17 cellular contexts compared by ENCODE assay signal in the genomic region with DNA sequence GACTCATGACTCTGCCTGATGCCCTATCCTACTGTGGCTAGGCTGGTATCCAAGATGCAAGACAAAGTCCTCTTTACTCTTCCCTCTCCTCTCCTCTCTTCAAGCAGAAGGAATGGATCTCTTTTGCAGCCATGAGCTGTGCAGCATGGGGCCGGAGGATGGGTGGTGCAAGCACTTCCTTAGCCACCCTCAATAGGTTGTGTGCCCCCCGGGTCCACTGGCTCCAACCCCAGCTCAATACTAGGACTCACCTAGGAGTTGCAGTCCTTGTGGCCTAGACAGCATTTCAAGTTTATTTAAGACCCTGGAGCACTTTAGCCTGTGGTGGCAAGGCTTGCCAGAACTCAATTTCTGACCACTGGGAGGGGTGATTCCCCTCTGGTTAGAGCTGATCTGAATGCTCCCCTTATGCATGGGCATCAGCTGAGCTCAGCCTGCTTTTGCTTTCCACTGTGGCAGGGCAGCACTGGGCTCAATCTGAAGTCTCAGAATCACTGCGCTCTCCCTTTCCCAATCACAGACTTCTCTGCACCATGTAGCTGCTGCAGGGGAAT. TPM values are rescaled to one million over a fixed set of nuclear protein-coding genes. Genes with fewer than 3 reads are reported as not detected.
A peak's percentile ranks its signal among the peaks of the same experiment; 100 is the strongest.
DNase-seq lines count a peak whose midpoint lies in the region; ATAC-seq and TF ChIP-seq lines count a peak whose summit lies in the region.
"Had no signal": no experiment of that assay in that cellular context is flagged by ENCODE, and none has a peak within 500 bp of the region (broad histone marks: within the 10 kb centered on the region; RNA-seq: fewer than 3 reads in every experiment).

No MANE protein-coding gene starts in this region.

- H3K27me3 Mint-ChIP-seq in activated T-cell treated with anti-CD3 and anti-CD28 coated beads, Interleukin-2, amount 50 U/mL, for 24 hours: no peaks in the 10 kb centered on the region
- H3K27me3 Mint-ChIP-seq in activated T-cell treated with anti-CD3 and anti-CD28 coated beads, Interleukin-2, amount 50 U/mL, for 72 hours (ENCODE audit: low read depth): no peaks in the 10 kb centered on the region

- H3K27ac ChIP-seq in suprapubic skin: no peak overlapping the region
- H3K27ac ChIP-seq: A549, PC-9 had no signal

- no peak for TF ChIP-seq POLR2A in suprapubic skin (IDR thresholded peaks at IDR 0.05)

- H3K9me3 ChIP-seq in suprapubic skin: no peaks in the 10 kb centered on the region
- H3K9me3 ChIP-seq: A549, MG63 had no signal

- no peaks in the 10 kb centered on the region for H3K36me3 ChIP-seq in H7 (replicated peaks; ENCODE audit: control insufficient read depth, insufficient read depth, low read length)
- H3K36me3 ChIP-seq in suprapubic skin: no peaks in the 10 kb centered on the region
- H3K36me3 ChIP-seq: MG63 had no signal

- DNase-seq in activated T-cell treated with anti-CD3 and anti-CD28 coated beads, Interleukin-2, amount 50 U/mL, for 24 hours: peak; percentile 22
- DNase-seq in activated T-cell treated with anti-CD3 and anti-CD28 coated beads, Interleukin-2, amount 50 U/mL, for 72 hours: no peak
- DNase-seq in H7 (peak; percentile 21), left lobe of liver (ENCODE audit: low spot score) (peak; percentile 19), suprapubic skin (ENCODE audit: low spot score in 2 of 2) (peak; percentile 31 to 49), NCI-H2227 (lab: John Stamatoyannopoulos, UW; ENCODE audit: unreplicated experiment) (no peak), NCI-H2107 (lab: John Stamatoyannopoulos, UW) (no peak)
- DNase-seq: AML-193, Calu3, DMS79 treated with DMSO at 0.1 percent for 48 hours, GOT3, MG63, NCI-H1092 treated with DMSO at 0.1 percent for 48 hours, NCI-H1694, NCI-H748 treated with DMSO at 0.1 percent for 48 hours, PC-9 had no signal

- no peak overlapping the region for H3K4me3 ChIP-seq in H7 (ENCODE audit: insufficient read depth, low read depth, low read length)
- no peak overlapping the region for H3K4me3 ChIP-seq in suprapubic skin
- H3K4me3 ChIP-seq: A549, MG63, PC-9 had no signal

- H3K27ac Mint-ChIP-seq in activated T-cell treated with anti-CD3 and anti-CD28 coated beads, Interleukin-2, amount 50 U/mL, for 24 hours: no peak overlapping the region
- no peak overlapping the region for H3K27ac Mint-ChIP-seq in activated T-cell treated with anti-CD3 and anti-CD28 coated beads, Interleukin-2, amount 50 U/mL, for 72 hours

- no peak for TF ChIP-seq CTCF in suprapubic skin (IDR thresholded peaks at IDR 0.05)

- TF ChIP-seq EP300 in suprapubic skin (IDR thresholded peaks at IDR 0.05): no peak

- peaks cover 3% of the 10 kb centered on the region for H3K4me1 Mint-ChIP-seq in activated T-cell treated with anti-CD3 and anti-CD28 coated beads, Interleukin-2, amount 50 U/mL, for 24 hours (ENCODE audit: low read depth)
- no peaks in the 10 kb centered on the region for H3K4me1 Mint-ChIP-seq in activated T-cell treated with anti-CD3 and anti-CD28 coated beads, Interleukin-2, amount 50 U/mL, for 72 hours (ENCODE audit: low read depth)

- no peak overlapping the region for H3K4me3 Mint-ChIP-seq in activated T-cell treated with anti-CD3 and anti-CD28 coated beads, Interleukin-2, amount 50 U/mL, for 24 hours
- no peak overlapping the region for H3K4me3 Mint-ChIP-seq in activated T-cell treated with anti-CD3 and anti-CD28 coated beads, Interleukin-2, amount 50 U/mL, for 72 hours

- H3K9me3 Mint-ChIP-seq in activated T-cell treated with anti-CD3 and anti-CD28 coated beads, Interleukin-2, amount 50 U/mL, for 24 hours: no peaks in the 10 kb centered on the region
- no peaks in the 10 kb centered on the region for H3K9me3 Mint-ChIP-seq in activated T-cell treated with anti-CD3 and anti-CD28 coated beads, Interleukin-2, amount 50 U/mL, for 72 hours

- no peak for ATAC-seq in activated T-cell treated with anti-CD3 and anti-CD28 coated beads, Interleukin-2, amount 50 U/mL, for 72 hours (replicated peaks in 1 of 2)
- ATAC-seq in left lobe of liver: no peak
- ATAC-seq: A549 had no signal

- H3K4me1 ChIP-seq in suprapubic skin: peaks cover 22% of the 10 kb centered on the region
- H3K4me1 ChIP-seq: A549 had no signal

- 97% methylated on average over 3 of the region's 3 CpGs for WGBS in suprapubic skin

- H3K27me3 ChIP-seq in H7 (ENCODE audit: control insufficient read depth, insufficient read depth, low read length) (no peaks in the 10 kb centered on the region; the same call in 1 of the 2 replicates), suprapubic skin (no peaks in the 10 kb centered on the region)
- H3K27me3 ChIP-seq: MG63 had no signal

- no peaks in the 10 kb centered on the region for H3K36me3 Mint-ChIP-seq in activated T-cell treated with anti-CD3 and anti-CD28 coated beads, Interleukin-2, amount 50 U/mL, for 24 hours (ENCODE audit: low read depth)
- H3K36me3 Mint-ChIP-seq in activated T-cell treated with anti-CD3 and anti-CD28 coated beads, Interleukin-2, amount 50 U/mL, for 72 hours (ENCODE audit: insufficient read depth in 2 of 2): no peaks in the 10 kb centered on the region

RNA-seq across cellular contexts. Expression of gene GRM4, which starts 29.0 kb away (rescaled TPM):
- under 1 TPM in 1 of 2 donors, not detected in 1; 0.07 TPM for total RNA-seq in activated T-cell treated with anti-CD3 and anti-CD28 coated beads, Interleukin-2, amount 50 U/mL, for 72 hours
- total RNA-seq in H7 (2014; rRNA removed; shearing (Covaris generic)): 23.9 and 35.3 TPM in 2 replicates
- not detected for total RNA-seq in left lobe of liver
- not detected for total RNA-seq in suprapubic skin
- total RNA-seq: Calu3, PC-9 had no signal

Comparison
In these comparisons a context has a peak if more than half of its experiments do, and no peak if none do; other contexts are left out.
1. DNase-seq: peak in activated T-cell treated with anti-CD3 and anti-CD28 coated beads, Interleukin-2, amount 50 U/mL, for 24 hours (single experiment), H7 (single experiment), left lobe of liver (single experiment) and suprapubic skin (2 of 2); none in activated T-cell treated with anti-CD3 and anti-CD28 coated beads, Interleukin-2, amount 50 U/mL, for 72 hours (0 of 2), NCI-H2227 (single experiment) and NCI-H2107 (single experiment).
2. RNA of gene GRM4, which starts 29.0 kb away (total RNA-seq): 23.9 to 35.3 TPM in H7; not detected in left lobe of liver (single experiment), 0.07 TPM in activated T-cell treated with anti-CD3 and anti-CD28 coated beads, Interleukin-2, amount 50 U/mL, for 72 hours and not detected in suprapubic skin; every median in the first group is over 10 times any median in the second.